In the genomic region with DNA sequence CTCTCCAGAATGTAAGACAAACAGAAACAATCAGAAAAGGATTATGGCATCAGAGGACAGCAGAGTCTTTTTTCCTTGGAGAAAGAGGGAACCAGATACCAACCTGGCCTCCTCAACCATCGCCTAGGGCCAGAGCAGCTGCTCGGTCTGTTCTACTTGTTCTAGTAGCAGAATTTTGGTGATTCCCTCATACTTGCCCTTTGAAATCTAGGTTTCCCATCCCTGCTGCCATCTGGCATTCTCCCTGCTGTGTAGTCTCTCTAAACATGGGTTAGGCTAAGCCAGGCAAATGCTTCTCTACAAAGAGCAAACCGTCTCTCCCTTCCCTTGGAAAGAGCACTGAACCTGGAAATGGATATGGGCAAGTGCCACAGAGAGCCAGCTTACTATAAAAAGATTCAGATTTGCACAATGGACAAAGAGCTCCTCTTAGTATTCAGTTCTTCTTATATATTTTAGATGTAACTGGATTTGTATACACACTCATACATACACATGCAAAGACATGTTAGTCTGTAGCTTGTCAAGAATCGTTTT, we compare ENCODE assay signal across 17 cellular contexts.
A peak's percentile ranks its signal among the peaks of the same experiment; 100 is the strongest.
DNase-seq lines count a peak whose midpoint lies in the region; ATAC-seq and TF ChIP-seq lines count a peak whose summit lies in the region.
"Had no signal": no experiment of that assay in that cellular context is flagged by ENCODE, and none has a peak within 500 bp of the region (broad histone marks: within the 10 kb centered on the region; RNA-seq: fewer than 3 reads in every experiment).

No MANE protein-coding gene starts in this region.

- TF ChIP-seq POLR2A in esophagus squamous epithelium (IDR thresholded peaks at IDR 0.05) (no peak), gastrocnemius medialis (IDR thresholded peaks at IDR 0.05) (no peak)

- ATAC-seq in gastrocnemius medialis = peak; percentile 33 to 84
- no peak for ATAC-seq in HG02759 (IDR thresholded peaks at IDR 0.05; ENCODE audit: unreplicated experiment)
- ATAC-seq: K562 had no signal

- H3K9me3 ChIP-seq in esophagus squamous epithelium = no peaks in the 10 kb centered on the region
- no peaks in the 10 kb centered on the region for H3K9me3 ChIP-seq in gastrocnemius medialis
- H3K9me3 ChIP-seq: BE2C had no signal

- WGBS in esophagus squamous epithelium, 2 donors = 27% methylated on average over 4 of the region's 4 CpGs

- H3K36me3 ChIP-seq in esophagus squamous epithelium = no peaks in the 10 kb centered on the region
- no peaks in the 10 kb centered on the region for H3K36me3 ChIP-seq in gastrocnemius medialis
- H3K36me3 ChIP-seq: BE2C had no signal

- in situ Hi-C loops in gastrocnemius medialis (cut with MboI; ENCODE audit: low sequenced_read_pairs in 4 of 4) = no loop called here

- DNase-seq in DMS 273 (lab: John Stamatoyannopoulos, UW; ENCODE audit: unreplicated experiment) (peak; percentile 58), NCI-H1694 (lab: John Stamatoyannopoulos, UW) (peak; percentile 65), esophagus squamous epithelium (lab: John Stamatoyannopoulos, UW) (no peak), gastrocnemius medialis (no peak), GF-D8 (lab: John Stamatoyannopoulos, UW) (no peak)
- DNase-seq in effector CD4-positive, alpha-beta T cell = no peak
- DNase-seq: BE2C; C1 segment of cervical spinal cord; CD4-positive, CD25-positive, alpha-beta regulatory T cell; CD8-positive, alpha-beta memory T cell; COR-L47; DMS79 treated with DMSO at 0.1 percent for 48 hours; GM23248; HCEC 1CT; IMR-90 had no signal

- H3K27me3 ChIP-seq in esophagus squamous epithelium (no peaks in the 10 kb centered on the region), gastrocnemius medialis (no peaks in the 10 kb centered on the region)
- H3K27me3 ChIP-seq: BE2C had no signal

- H3K4me1 ChIP-seq in esophagus squamous epithelium (peaks cover 10 to 51% (median 11%) of the 10 kb centered on the region in 3 donors), gastrocnemius medialis (peaks cover 5 to 19% of the 10 kb centered on the region in 2 donors)
- H3K4me1 ChIP-seq: BE2C had no signal

- H3K4me3 ChIP-seq in esophagus squamous epithelium (no peak overlapping the region), gastrocnemius medialis (no peak overlapping the region)
- H3K4me3 ChIP-seq: GM23248, K562 had no signal

- TF ChIP-seq CTCF in esophagus squamous epithelium (IDR thresholded peaks at IDR 0.05) = no peak
- TF ChIP-seq CTCF in gastrocnemius medialis (IDR thresholded peaks at IDR 0.05 in 4 of 5, conservative IDR thresholded peaks at IDR 0.05 in 1 of 5) = no peak

- intact Hi-C loops in esophagus squamous epithelium (cut with DNase I) = no loop called here
- intact Hi-C loops in gastrocnemius medialis (cut with DNase I; ENCODE audit: low total_unique reads) = no loop called here

- H3K27ac ChIP-seq in esophagus squamous epithelium = peak overlapping the region in 3 of 4 donors; percentile 54 to 62 (median 58)
- H3K27ac ChIP-seq in gastrocnemius medialis = no peak overlapping the region
- H3K27ac ChIP-seq: GM23248 had no signal

Comparison
In these comparisons a context has a peak if more than half of its experiments do, and no peak if none do; other contexts are left out.
1. DNase-seq: peak in DMS 273 (single experiment) and NCI-H1694 (single experiment); none in esophagus squamous epithelium (single experiment), gastrocnemius medialis (0 of 2), GF-D8 (single experiment) and effector CD4-positive, alpha-beta T cell (single experiment).
2. H3K27ac ChIP-seq: peak in esophagus squamous epithelium (3 of 4); none in gastrocnemius medialis (0 of 4).